24 cellular contexts compared by ENCODE assay signal in genomic region chr11:127055240-127055639, GRCh38.
"Had no signal": no experiment of that assay in that cellular context is flagged by ENCODE, and none has a peak within 500 bp of the region (broad histone marks: within the 10 kb centered on the region; RNA-seq: fewer than 3 reads in every experiment).

No MANE protein-coding gene starts in this region.

- DNase-seq: activated B cell treated with CpG ODN at 0.5 μM for 24 hours; activated CD4-positive, alpha-beta T cell treated with anti-CD3 and anti-CD28 coated beads for 1 hour; activated CD4-positive, alpha-beta T cell treated with anti-CD3 and anti-CD28 coated beads, Interleukin-2, amount 10 ng/mL, durations not matched to agents 24 days and 14 days; activated CD4-positive, alpha-beta T cell treated with anti-CD3 and anti-CD28 coated beads, Interleukin-2, amount 50 U/mL, for 48 hours; activated CD8-positive, alpha-beta memory T cell treated with anti-CD3 and anti-CD28 coated beads for 24 hours; activated effector memory CD4-positive, alpha-beta T cell treated with anti-CD3 and anti-CD28 coated beads, Interleukin-2, amount 50 U/mL, for 16 hours; activated naive CD4-positive, alpha-beta T cell treated with Interleukin-2 at 50 U/mL for 16 hours; activated naive CD8-positive, alpha-beta T cell treated with anti-CD3 and anti-CD28 coated beads, Interleukin-2, amount 50 U/mL, for 24 hours; activated T-cell treated with anti-CD3 and anti-CD28 coated beads, Interleukin-2, amount 50 U/mL, for 4 hours; amniotic stem cell; brain microvascular endothelial cell; NCI-H1092; NCI-H1694; NCI-H2029; NCI-H2107; NCI-H2171 treated with DMSO at 0.1 percent for 48 hours; NCI-H345; NCI-H510A; NCI-H526 treated with DMSO at 0.1 percent for 48 hours; NCI-H82; SIG-M5; T-helper 17 cell; T1000 had no signal

- H3K4me3 Mint-ChIP-seq: activated B cell treated with CpG ODN at 0.5 μM for 24 hours; activated CD4-positive, alpha-beta T cell treated with anti-CD3 and anti-CD28 coated beads, Interleukin-2, amount 10 ng/mL, durations not matched to agents 24 days and 14 days; activated naive CD8-positive, alpha-beta T cell treated with anti-CD3 and anti-CD28 coated beads, Interleukin-2, amount 50 U/mL, for 24 hours; activated T-cell treated with anti-CD3 and anti-CD28 coated beads, Interleukin-2, amount 50 U/mL, for 4 hours; T-helper 17 cell had no signal

- H3K4me1 Mint-ChIP-seq: activated B cell treated with CpG ODN at 0.5 μM for 24 hours; activated CD4-positive, alpha-beta T cell treated with anti-CD3 and anti-CD28 coated beads, Interleukin-2, amount 10 ng/mL, durations not matched to agents 24 days and 14 days; activated naive CD8-positive, alpha-beta T cell treated with anti-CD3 and anti-CD28 coated beads, Interleukin-2, amount 50 U/mL, for 24 hours; T-helper 17 cell had no signal

- H3K36me3 Mint-ChIP-seq: activated naive CD4-positive, alpha-beta T cell treated with anti-CD3 and anti-CD28 coated beads, Interleukin-2, amount 50 U/mL, for 72 hours had no signal

- H3K27me3 Mint-ChIP-seq: activated B cell treated with CpG ODN at 0.5 μM for 24 hours; activated CD4-positive, alpha-beta T cell treated with anti-CD3 and anti-CD28 coated beads, Interleukin-2, amount 10 ng/mL, durations not matched to agents 24 days and 14 days; activated naive CD8-positive, alpha-beta T cell treated with anti-CD3 and anti-CD28 coated beads, Interleukin-2, amount 50 U/mL, for 24 hours; T-helper 17 cell had no signal

- H3K27me3 ChIP-seq: brain microvascular endothelial cell had no signal

- ATAC-seq: activated naive CD4-positive, alpha-beta T cell treated with anti-CD3 and anti-CD28 coated beads, Interleukin-2, amount 50 U/mL, for 72 hours; activated naive CD8-positive, alpha-beta T cell treated with anti-CD3 and anti-CD28 coated beads, Interleukin-2, amount 50 U/mL, for 24 hours; activated T-cell treated with anti-CD3 and anti-CD28 coated beads, Interleukin-2, amount 50 U/mL, for 4 hours; T-helper 17 cell had no signal

- H3K36me3 ChIP-seq: brain microvascular endothelial cell had no signal

- H3K27ac Mint-ChIP-seq: activated B cell treated with CpG ODN at 0.5 μM for 24 hours; activated CD4-positive, alpha-beta T cell treated with anti-CD3 and anti-CD28 coated beads, Interleukin-2, amount 10 ng/mL, durations not matched to agents 24 days and 14 days; activated naive CD4-positive, alpha-beta T cell treated with anti-CD3 and anti-CD28 coated beads, Interleukin-2, amount 50 U/mL, for 72 hours; activated naive CD8-positive, alpha-beta T cell treated with anti-CD3 and anti-CD28 coated beads, Interleukin-2, amount 50 U/mL, for 24 hours; T-helper 17 cell had no signal

- H3K9me3 Mint-ChIP-seq: activated B cell treated with CpG ODN at 0.5 μM for 24 hours; activated CD4-positive, alpha-beta T cell treated with anti-CD3 and anti-CD28 coated beads, Interleukin-2, amount 10 ng/mL, durations not matched to agents 24 days and 14 days; activated naive CD8-positive, alpha-beta T cell treated with anti-CD3 and anti-CD28 coated beads, Interleukin-2, amount 50 U/mL, for 24 hours; activated T-cell treated with anti-CD3 and anti-CD28 coated beads, Interleukin-2, amount 50 U/mL, for 4 hours had no signal
